In genomic region chrX:119468186-119468929, GRCh38 we compare ENCODE assay signal across 1 cellular context.
TF ChIP-seq lines count a peak whose summit lies in the region.

Gene SLC25A5 (plus strand): TSS chrX:119468444. CDS start chrX:119468516, 72 bp downstream.

TF ChIP-seq in A549, 52 proteins besides CTCF, POLR2A, EP300 and RAD21 (continued from another document):
- TF ChIP-seq BCL3 (IDR thresholded peaks at IDR 0.05) = peak; percentile 90; the same call in 2 of the 3 replicates
- no peak for TF ChIP-seq HES2 (IDR thresholded peaks at IDR 0.05)
- peak; percentile 97 for TF ChIP-seq E2F6 (IDR thresholded peaks at IDR 0.05; ENCODE audit: borderline replicate concordance, low read depth)
- no peak for TF ChIP-seq NFE2L2 (conservative IDR thresholded peaks at IDR 0.05; ENCODE audit: low read length)
- no peak for TF ChIP-seq MYC (IDR thresholded peaks at IDR 0.05; ENCODE audit: borderline replicate concordance, low read length)
- TF ChIP-seq ZC3H11A (IDR thresholded peaks at IDR 0.05) = no peak
- no peak for TF ChIP-seq CEBPB (IDR thresholded peaks at IDR 0.05)
- TF ChIP-seq RARB (CRISPR knock-in tag; IDR thresholded peaks at IDR 0.05) = no peak
- TF ChIP-seq REST (IDR thresholded peaks at IDR 0.05) = peak; percentile 42; the same call in 1 of the 2 replicates
